Comparison of ENCODE assay signal across 8 cellular contexts in genomic region chr9:8858250-8859161, GRCh38.
A peak's percentile ranks its signal among the peaks of the same experiment; 100 is the strongest.
DNase-seq lines count a peak whose midpoint lies in the region; ATAC-seq lines count a peak whose summit lies in the region.

No MANE protein-coding gene starts in this region.

- peak overlapping the region; percentile 73 for H3K27ac ChIP-seq in ectodermal cell (ENCODE audit: insufficient read depth, low read depth, low read length, poor library complexity, severe bottlenecking)
- H3K27ac ChIP-seq in mucosa of rectum (ENCODE audit: low read depth in 2 of 2, low read length in 2 of 2) = peak overlapping the region in 1 of 2 donors; percentile 31
- H3K27ac ChIP-seq in urinary bladder (ENCODE audit: low read depth) = no peak overlapping the region

- H3K36me3 ChIP-seq in ectodermal cell (ENCODE audit: control insufficient read depth, insufficient read depth, low read length) = no peaks in the 10 kb centered on the region
- no peaks in the 10 kb centered on the region for H3K36me3 ChIP-seq in mucosa of rectum (ENCODE audit: control insufficient read depth in 2 of 2, insufficient read depth in 2 of 2, low read length in 2 of 2)
- H3K36me3 ChIP-seq in urinary bladder (ENCODE audit: insufficient read depth) = no peaks in the 10 kb centered on the region

- H3K9ac ChIP-seq in mucosa of rectum (ENCODE audit: low read depth in 1 of 2, low read length in 2 of 2) = peak overlapping the region in 1 of 2 donors; percentile 87

- no peak for ATAC-seq in activated T-cell treated with anti-CD3 and anti-CD28 coated beads, Interleukin-2, amount 50 U/mL, for 72 hours (replicated peaks in 1 of 2)

- H3K36me3 Mint-ChIP-seq in activated T-cell treated with anti-CD3 and anti-CD28 coated beads, Interleukin-2, amount 50 U/mL, for 72 hours (ENCODE audit: insufficient read depth in 2 of 2) = peaks cover 2 to 3% of the 10 kb centered on the region in 2 donors

- peaks cover 10% of the 10 kb centered on the region for H3K4me1 ChIP-seq in ectodermal cell (ENCODE audit: control insufficient read depth, insufficient read depth, low read length)
- H3K4me1 ChIP-seq in mucosa of rectum (ENCODE audit: control insufficient read depth in 2 of 2, insufficient read depth in 2 of 2, low read length in 2 of 2) = peaks cover 6 to 15% of the 10 kb centered on the region in 2 donors
- no peaks in the 10 kb centered on the region for H3K4me1 ChIP-seq in urinary bladder (ENCODE audit: insufficient read depth)

- no peaks in the 10 kb centered on the region for H3K27me3 ChIP-seq in ectodermal cell (ENCODE audit: control insufficient read depth, insufficient read depth, low read length, poor library complexity, severe bottlenecking)
- H3K27me3 ChIP-seq in mucosa of rectum (ENCODE audit: control insufficient read depth in 2 of 2, insufficient read depth in 2 of 2, low read length in 2 of 2) = peaks cover 0 to 5% of the 10 kb centered on the region in 2 donors

- H3K9me3 ChIP-seq in ectodermal cell (ENCODE audit: control insufficient read depth, low read length) (no peaks in the 10 kb centered on the region), mucosa of rectum (ENCODE audit: control insufficient read depth in 2 of 2, low read length in 2 of 2) (no peaks in the 10 kb centered on the region)

- peak overlapping the region; percentile 70 for H3K4me3 ChIP-seq in ectodermal cell (ENCODE audit: insufficient read depth, low read depth, low read length)
- H3K4me3 ChIP-seq in mucosa of rectum (ENCODE audit: low read length in 2 of 2) = peak overlapping the region; percentile 84 to 87
- H3K4me3 ChIP-seq in urinary bladder (ENCODE audit: low read depth, low read length) = peak overlapping the region; percentile 69

- DNase-seq in activated T-cell treated with anti-CD3 and anti-CD28 coated beads, Interleukin-2, amount 50 U/mL, for 72 hours = no peak
- no peak for DNase-seq in activated T-cell treated with anti-CD3 and anti-CD28 coated beads, Interleukin-2, amount 50 U/mL, for 48 hours
- DNase-seq in activated CD4-positive, CD25-positive, alpha-beta regulatory T cell (lab: John Stamatoyannopoulos, UW) = no peak
- DNase-seq in putamen (ENCODE audit: low spot score) = no peak
- DNase-seq in GM19240 (ENCODE audit: insufficient read length, low spot score) = no peak

- WGBS in ectodermal cell, 2 experiments = 22 to 26% methylated on average over 45 of the region's 45 CpGs
- 9% methylated on average over 45 of the region's 45 CpGs for WGBS in urinary bladder

- H3K4me3 Mint-ChIP-seq in activated T-cell treated with anti-CD3 and anti-CD28 coated beads, Interleukin-2, amount 50 U/mL, for 72 hours = peak overlapping the region; percentile 70 to 73

- H3K4me1 Mint-ChIP-seq in activated T-cell treated with anti-CD3 and anti-CD28 coated beads, Interleukin-2, amount 50 U/mL, for 72 hours (ENCODE audit: low read depth) = peaks cover 16% of the 10 kb centered on the region

- peaks cover 63% of the 10 kb centered on the region for H3K27me3 Mint-ChIP-seq in activated T-cell treated with anti-CD3 and anti-CD28 coated beads, Interleukin-2, amount 50 U/mL, for 72 hours (ENCODE audit: low read depth)

- no peak overlapping the region for H3K27ac Mint-ChIP-seq in activated T-cell treated with anti-CD3 and anti-CD28 coated beads, Interleukin-2, amount 50 U/mL, for 72 hours

- no peaks in the 10 kb centered on the region for H3K9me3 Mint-ChIP-seq in activated T-cell treated with anti-CD3 and anti-CD28 coated beads, Interleukin-2, amount 50 U/mL, for 72 hours
